23 cellular contexts compared by ENCODE assay signal in the genomic region with DNA sequence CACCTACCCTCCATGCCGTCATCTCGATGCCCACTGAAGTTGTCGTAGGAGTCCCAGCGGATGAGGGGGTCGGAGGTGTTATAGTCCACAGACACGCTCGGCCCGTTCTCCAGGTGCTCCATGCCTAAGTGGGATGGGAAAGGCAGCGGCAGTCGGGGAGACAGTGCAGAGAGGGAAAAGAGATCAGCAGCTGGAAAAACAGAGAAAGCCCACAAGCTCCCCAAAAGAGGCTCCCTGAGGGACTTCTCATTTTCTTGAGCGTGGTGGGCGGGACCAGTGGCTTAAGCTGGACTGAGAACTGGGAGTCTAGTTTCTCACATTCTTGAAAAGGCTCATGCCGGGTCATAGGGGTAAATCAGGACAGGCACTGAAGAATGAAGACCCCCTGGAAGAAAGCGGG.
DNase-seq lines count a peak whose midpoint lies in the region; ATAC-seq, FAIRE-seq and TF ChIP-seq lines count a peak whose summit lies in the region.
"Had no signal": no experiment of that assay in that cellular context is flagged by ENCODE, and none has a peak within 500 bp of the region (broad histone marks: within the 10 kb centered on the region; RNA-seq: fewer than 3 reads in every experiment).

No MANE protein-coding gene starts in this region.

- peak overlapping the region; percentile 80 for H3K27ac Mint-ChIP-seq in astrocyte (ENCODE audit: unreplicated experiment)
- no peak overlapping the region for H3K27ac Mint-ChIP-seq in effector memory CD8-positive, alpha-beta T cell
- H3K27ac Mint-ChIP-seq: activated naive CD8-positive, alpha-beta T cell treated with anti-CD3 and anti-CD28 coated beads, Interleukin-2, amount 50 U/mL, for 24 hours; CD8-positive, alpha-beta memory T cell had no signal

- H3K4me1 Mint-ChIP-seq in astrocyte (ENCODE audit: low read depth, unreplicated experiment), result peaks cover 3% of the 10 kb centered on the region
- no peaks in the 10 kb centered on the region for H3K4me1 Mint-ChIP-seq in effector memory CD8-positive, alpha-beta T cell (ENCODE audit: low read depth in 2 of 2)
- H3K4me1 Mint-ChIP-seq: activated naive CD8-positive, alpha-beta T cell treated with anti-CD3 and anti-CD28 coated beads, Interleukin-2, amount 50 U/mL, for 24 hours; CD8-positive, alpha-beta memory T cell had no signal

- H4K20me1 ChIP-seq in astrocyte (ENCODE audit: insufficient read depth, low read length), result peaks cover 86% of the 10 kb centered on the region

- H3K9me3 Mint-ChIP-seq in astrocyte (ENCODE audit: unreplicated experiment), result peaks cover 2% of the 10 kb centered on the region
- no peaks in the 10 kb centered on the region for H3K9me3 Mint-ChIP-seq in effector memory CD8-positive, alpha-beta T cell
- H3K9me3 Mint-ChIP-seq: activated naive CD8-positive, alpha-beta T cell treated with anti-CD3 and anti-CD28 coated beads, Interleukin-2, amount 50 U/mL, for 24 hours; CD8-positive, alpha-beta memory T cell had no signal

- no peak for DNase-seq in astrocyte (ENCODE audit: low read depth)
- peak; percentile 58 for DNase-seq in left ventricle myocardium superior
- no peak for DNase-seq in upper lobe of left lung
- no peak for DNase-seq in NCI-H2081 treated with DMSO at 0.1 percent for 48 hours (lab: John Stamatoyannopoulos, UW)
- DNase-seq in effector memory CD8-positive, alpha-beta T cell, result no peak
- DNase-seq in AG08396 (ENCODE audit: low spot score), result no peak
- no peak for DNase-seq in WERI-Rb-1
- DNase-seq: activated CD4-positive, alpha-beta T cell treated with anti-CD3 and anti-CD28 coated beads for 48 hours; activated naive CD8-positive, alpha-beta T cell treated with anti-CD3 and anti-CD28 coated beads, Interleukin-2, amount 50 U/mL, for 24 hours; CD8-positive, alpha-beta memory T cell; central memory CD4-positive, alpha-beta T cell; DND-41; effector CD8-positive, alpha-beta T cell; MG63; naive B cell; NCI-H1694 treated with DMSO at 0.1 percent for 48 hours; NCI-H226; posterior cingulate gyrus had no signal

- ATAC-seq in left ventricle myocardium superior, result peak; percentile 34
- no peak for ATAC-seq in upper lobe of left lung (ENCODE audit: low FRiP score in 2 of 2)
- ATAC-seq in effector memory CD8-positive, alpha-beta T cell (replicated peaks), result no peak
- ATAC-seq: activated naive CD8-positive, alpha-beta T cell treated with anti-CD3 and anti-CD28 coated beads, Interleukin-2, amount 50 U/mL, for 24 hours had no signal

- H3K27me3 ChIP-seq in astrocyte (ENCODE audit: insufficient read depth, low read length) (no peaks in the 10 kb centered on the region), rectal smooth muscle tissue (ENCODE audit: control insufficient read depth, insufficient read depth, low read length) (no peaks in the 10 kb centered on the region), upper lobe of left lung (no peaks in the 10 kb centered on the region), WERI-Rb-1 (ENCODE audit: insufficient read depth, low read depth, severe bottlenecking) (no peaks in the 10 kb centered on the region)
- H3K27me3 ChIP-seq: MG63, suprapubic skin had no signal

- no peak for TF ChIP-seq POLR2A in upper lobe of left lung (IDR thresholded peaks at IDR 0.05)

- H3K4me2 ChIP-seq in astrocyte (ENCODE audit: low read length), result no peak overlapping the region
- H3K4me2 ChIP-seq: smooth muscle cell had no signal

- no peak overlapping the region for H2AFZ ChIP-seq in astrocyte (ENCODE audit: low read depth, low read length)

- H3K9me3 ChIP-seq in astrocyte (ENCODE audit: insufficient read depth, low read depth, low read length) (no peaks in the 10 kb centered on the region), upper lobe of left lung (no peaks in the 10 kb centered on the region), WERI-Rb-1 (ENCODE audit: severe bottlenecking) (no peaks in the 10 kb centered on the region)
- H3K9me3 ChIP-seq: MG63, suprapubic skin had no signal

- no peak for TF ChIP-seq CTCF in astrocyte (IDR thresholded peaks at IDR 0.05; ENCODE audit: insufficient read depth, low read depth, low read length)
- no peak for TF ChIP-seq CTCF in upper lobe of left lung (IDR thresholded peaks at IDR 0.05)
- TF ChIP-seq CTCF in WERI-Rb-1 (IDR thresholded peaks at IDR 0.05; ENCODE audit: low read depth, low read length), result no peak

- H3K36me3 ChIP-seq in astrocyte (ENCODE audit: insufficient read depth, low read length) (peaks cover 55% of the 10 kb centered on the region), rectal smooth muscle tissue (ENCODE audit: control insufficient read depth, insufficient read depth, low read length) (peaks cover 40% of the 10 kb centered on the region), upper lobe of left lung (peaks cover 50 to 98% (median 89%) of the 10 kb centered on the region in 4 donors), WERI-Rb-1 (no peaks in the 10 kb centered on the region)

- peaks cover 2% of the 10 kb centered on the region for H3K79me2 ChIP-seq in astrocyte (ENCODE audit: insufficient read depth, low read length)

- no peak for FAIRE-seq in astrocyte (lab: Jason Lieb, UNC)
- FAIRE-seq: TTC549 had no signal

- no peaks in the 10 kb centered on the region for H3K4me1 ChIP-seq in astrocyte (ENCODE audit: insufficient read depth, low read length)
- H3K4me1 ChIP-seq in rectal smooth muscle tissue (ENCODE audit: control insufficient read depth, insufficient read depth, low read length), result peaks cover 27% of the 10 kb centered on the region
- peaks cover 0 to 19% (median 6%) of the 10 kb centered on the region in 4 donors for H3K4me1 ChIP-seq in upper lobe of left lung

- no peak for TF ChIP-seq EP300 in upper lobe of left lung (IDR thresholded peaks at IDR 0.05)

- H3K27me3 Mint-ChIP-seq in astrocyte (ENCODE audit: low read depth, unreplicated experiment), result no peaks in the 10 kb centered on the region
- peaks cover 15 to 27% of the 10 kb centered on the region in 2 donors for H3K27me3 Mint-ChIP-seq in effector memory CD8-positive, alpha-beta T cell
- H3K27me3 Mint-ChIP-seq: naive B cell had no signal

- WGBS in upper lobe of left lung, 2 donors, result 83 to 92% methylated on average over 14 of the region's 14 CpGs

- H3K36me3 Mint-ChIP-seq in astrocyte (ENCODE audit: low read depth, unreplicated experiment), result peaks cover 57% of the 10 kb centered on the region
- H3K36me3 Mint-ChIP-seq in effector memory CD8-positive, alpha-beta T cell (ENCODE audit: insufficient read depth), result no peaks in the 10 kb centered on the region
- H3K36me3 Mint-ChIP-seq: CD8-positive, alpha-beta memory T cell; naive B cell had no signal

- intact Hi-C loops in left ventricle myocardium superior (cut with micrococcal nuclease), result loop anchor here (10.0 kb wide), 1 partner anchor 104 kb away; no protein-coding TSS in a partner anchor

- H3K27ac ChIP-seq in astrocyte (ENCODE audit: low read depth, low read length) (no peak overlapping the region), rectal smooth muscle tissue (ENCODE audit: low read depth, low read length) (peak overlapping the region; percentile 48), upper lobe of left lung (peak overlapping the region in 3 of 4 donors; percentile 31 to 54 (median 48)), WERI-Rb-1 (no peak overlapping the region)
- H3K27ac ChIP-seq: suprapubic skin had no signal

- H3K4me3 ChIP-seq in astrocyte (ENCODE audit: insufficient read depth, low read depth, low read length), result no peak overlapping the region
- H3K4me3 ChIP-seq in rectal smooth muscle tissue (ENCODE audit: low read length), result no peak overlapping the region
- H3K4me3 ChIP-seq in upper lobe of left lung, result no peak overlapping the region
- H3K4me3 ChIP-seq in WERI-Rb-1 (ENCODE audit: low read depth, low read length), result no peak overlapping the region
- H3K4me3 ChIP-seq: lung, MG63, smooth muscle cell, suprapubic skin had no signal

- H3K4me3 Mint-ChIP-seq in astrocyte (ENCODE audit: unreplicated experiment), result no peak overlapping the region
- H3K4me3 Mint-ChIP-seq in effector memory CD8-positive, alpha-beta T cell, result no peak overlapping the region
- H3K4me3 Mint-ChIP-seq: activated naive CD8-positive, alpha-beta T cell treated with anti-CD3 and anti-CD28 coated beads, Interleukin-2, amount 50 U/mL, for 24 hours; CD8-positive, alpha-beta memory T cell; naive B cell had no signal

- H3K9ac ChIP-seq in astrocyte (ENCODE audit: low read length) (no peak overlapping the region), rectal smooth muscle tissue (ENCODE audit: low read length) (no peak overlapping the region)

Comparison
In these comparisons a context has a peak if more than half of its experiments do, and no peak if none do; other contexts are left out.
1. H3K27ac ChIP-seq: peak in rectal smooth muscle tissue (single experiment) and upper lobe of left lung (3 of 4); none in astrocyte (single experiment) and WERI-Rb-1 (single experiment).